In genomic region chr9:121266356-121266755, GRCh38 we compare ENCODE assay signal across 17 cellular contexts. TPM values are rescaled to one million over a fixed set of nuclear protein-coding genes. Genes with fewer than 3 reads are reported as not detected.
DNase-seq lines count a peak whose midpoint lies in the region; ATAC-seq and TF ChIP-seq lines count a peak whose summit lies in the region.
"Had no signal": no experiment of that assay in that cellular context is flagged by ENCODE, and none has a peak within 500 bp of the region (broad histone marks: within the 10 kb centered on the region; RNA-seq: fewer than 3 reads in every experiment).

No MANE protein-coding gene starts in this region.

- H3K27ac Mint-ChIP-seq in CD4-positive, CD25-positive, alpha-beta regulatory T cell = no peak overlapping the region
- no peak overlapping the region for H3K27ac Mint-ChIP-seq in progenitor cell of endocrine pancreas
- no peak overlapping the region for H3K27ac Mint-ChIP-seq in effector memory CD8-positive, alpha-beta T cell

- POLR2A ChIA-PET in Panc1 (lab: Charles Lee) = no interaction called here

- intact Hi-C loops in Panc1 (cut with micrococcal nuclease; ENCODE audit: unreplicated experiment) = no loop called here

- DNase-seq in CD4-positive, CD25-positive, alpha-beta regulatory T cell = no peak
- DNase-seq in Panc1 (ENCODE audit: low read depth, low spot score) = no peak
- DNase-seq in progenitor cell of endocrine pancreas (ENCODE audit: low spot score, unreplicated experiment) = no peak
- DNase-seq in G401 (ENCODE audit: low spot score) = no peak
- no peak for DNase-seq in retina
- no peak for DNase-seq in effector memory CD8-positive, alpha-beta T cell
- no peak for DNase-seq in NCI-H1417 (lab: John Stamatoyannopoulos, UW)
- DNase-seq: DND-41; erythroblast; NCI-H748 treated with DMSO at 0.1 percent for 48 hours; OCI-M1; SJCRH30; stimulated activated CD4-positive, alpha-beta T cell treated with anti-CD3 and anti-CD28 coated beads, Interleukin-4, amount 100 ng/mL, for 4 hours; T-helper 9 cell had no signal

- in situ Hi-C loops in Panc1 (cut with HindIII; ENCODE audit: low pct_unique_long_range_greater_than_20kb, low sequenced_read_pairs) = no loop called here
- in situ Hi-C loops in G401 (cut with HindIII; ENCODE audit: low sequenced_read_pairs) = no loop called here

- peaks cover 2% of the 10 kb centered on the region for H3K27me3 ChIP-seq in CD4-positive, CD25-positive, alpha-beta regulatory T cell (ENCODE audit: control insufficient read depth, insufficient read depth, low read length)
- H3K27me3 ChIP-seq in Panc1 (ENCODE audit: control insufficient read depth, insufficient read depth, low read length) (no peaks in the 10 kb centered on the region), layer of hippocampus (ENCODE audit: control insufficient read depth, insufficient read depth, low read length) (no peaks in the 10 kb centered on the region)
- H3K27me3 ChIP-seq: SJCRH30 had no signal

- CTCF ChIA-PET in Panc1 (lab: Charles Lee) = no interaction called here

- no TSS peak for BruUV-seq in Panc1 (replicated peaks; lab: Mats Ljungman, UMichigan)

- peaks cover 14% of the 10 kb centered on the region for H3K27me3 Mint-ChIP-seq in CD4-positive, CD25-positive, alpha-beta regulatory T cell
- H3K27me3 Mint-ChIP-seq in progenitor cell of endocrine pancreas = peaks cover 63% of the 10 kb centered on the region
- no peaks in the 10 kb centered on the region for H3K27me3 Mint-ChIP-seq in effector memory CD8-positive, alpha-beta T cell

- no peak for TF ChIP-seq CTCF in Panc1 (IDR thresholded peaks at IDR 0.05)
- TF ChIP-seq CTCF in progenitor cell of endocrine pancreas (IDR thresholded peaks at IDR 0.05; ENCODE audit: unreplicated experiment) = no peak

- H3K9me3 Mint-ChIP-seq in CD4-positive, CD25-positive, alpha-beta regulatory T cell = peaks cover 0 to 2% (median 0%) of the 10 kb centered on the region in 7 donors
- H3K9me3 Mint-ChIP-seq in progenitor cell of endocrine pancreas (ENCODE audit: low read depth) = no peaks in the 10 kb centered on the region
- no peaks in the 10 kb centered on the region for H3K9me3 Mint-ChIP-seq in effector memory CD8-positive, alpha-beta T cell

- H3K36me3 ChIP-seq in CD4-positive, CD25-positive, alpha-beta regulatory T cell (ENCODE audit: control insufficient read depth, insufficient read depth, low read length) = no peaks in the 10 kb centered on the region
- no peaks in the 10 kb centered on the region; the same call in 1 of the 2 replicates for H3K36me3 ChIP-seq in Panc1 (ENCODE audit: control insufficient read depth, insufficient read depth, low read length)
- H3K36me3 ChIP-seq: SJCRH30 had no signal

- H3K4me1 Mint-ChIP-seq in CD4-positive, CD25-positive, alpha-beta regulatory T cell = peaks cover 4 to 16% (median 5%) of the 10 kb centered on the region in 4 donors
- peaks cover 17% of the 10 kb centered on the region for H3K4me1 Mint-ChIP-seq in progenitor cell of endocrine pancreas (ENCODE audit: low read depth)
- H3K4me1 Mint-ChIP-seq in effector memory CD8-positive, alpha-beta T cell (ENCODE audit: low read depth in 2 of 2) = peaks cover 10% of the 10 kb centered on the region in 2 donors

- no peak for ATAC-seq in CD4-positive, CD25-positive, alpha-beta regulatory T cell (ENCODE audit: low read depth in 2 of 2)
- ATAC-seq in Panc1 = no peak
- ATAC-seq in effector memory CD8-positive, alpha-beta T cell (replicated peaks) = no peak
- ATAC-seq: activated CD4-positive, CD25-positive, alpha-beta regulatory T cell treated with anti-CD3 and anti-CD28 coated beads, Interleukin-2, amount 50 U/mL, for 24 hours had no signal

- peaks cover 6% of the 10 kb centered on the region for H3K36me3 Mint-ChIP-seq in CD4-positive, CD25-positive, alpha-beta regulatory T cell
- H3K36me3 Mint-ChIP-seq in progenitor cell of endocrine pancreas (ENCODE audit: insufficient read depth) = no peaks in the 10 kb centered on the region
- no peaks in the 10 kb centered on the region for H3K36me3 Mint-ChIP-seq in effector memory CD8-positive, alpha-beta T cell (ENCODE audit: insufficient read depth)

- peak overlapping the region; percentile 7 to 65 (median 50) for H3K4me3 Mint-ChIP-seq in CD4-positive, CD25-positive, alpha-beta regulatory T cell
- H3K4me3 Mint-ChIP-seq in progenitor cell of endocrine pancreas (ENCODE audit: low read depth) = peak overlapping the region; percentile 30
- H3K4me3 Mint-ChIP-seq in effector memory CD8-positive, alpha-beta T cell = peak overlapping the region in 1 of 2 donors; percentile 7

- no peak overlapping the region for H3K4me3 ChIP-seq in CD4-positive, CD25-positive, alpha-beta regulatory T cell (ENCODE audit: low read depth, low read length)
- no peak overlapping the region for H3K4me3 ChIP-seq in Panc1 (ENCODE audit: low read depth in 2 of 2, low read length in 2 of 2)
- H3K4me3 ChIP-seq: SJCRH30, smooth muscle cell had no signal

- no peaks in the 10 kb centered on the region for H3K9me3 ChIP-seq in CD4-positive, CD25-positive, alpha-beta regulatory T cell (ENCODE audit: control insufficient read depth in 2 of 2, low read length in 2 of 2)
- no peaks in the 10 kb centered on the region for H3K9me3 ChIP-seq in Panc1 (ENCODE audit: control insufficient read depth, insufficient read depth, low read depth, low read length)
- H3K9me3 ChIP-seq: SJCRH30 had no signal

- peaks cover 12% of the 10 kb centered on the region for H3K4me1 ChIP-seq in CD4-positive, CD25-positive, alpha-beta regulatory T cell (ENCODE audit: control insufficient read depth, insufficient read depth, low read length, poor library complexity, severe bottlenecking)
- peaks cover 19% of the 10 kb centered on the region for H3K4me1 ChIP-seq in Panc1 (ENCODE audit: control insufficient read depth, insufficient read depth, low read length)

- H3K27ac ChIP-seq in CD4-positive, CD25-positive, alpha-beta regulatory T cell (ENCODE audit: insufficient read depth, low read length, poor library complexity, severe bottlenecking) = no peak overlapping the region
- H3K27ac ChIP-seq in Panc1 (ENCODE audit: low read length) = peak overlapping the region; percentile 44; the same call in 1 of the 2 replicates
- H3K27ac ChIP-seq in layer of hippocampus (ENCODE audit: low read depth, low read length) = peak overlapping the region; percentile 95
- H3K27ac ChIP-seq: SJCRH30 had no signal

RNA-seq across cellular contexts. Expression of gene GSN, which starts 1.6 kb away (rescaled TPM):
- 12.1 TPM for total RNA-seq in CD4-positive, CD25-positive, alpha-beta regulatory T cell
- 1 to 10 TPM; 2.7 to 6.3 (median 4.9) TPM for polyA plus RNA-seq in CD4-positive, CD25-positive, alpha-beta regulatory T cell
- total RNA-seq in Panc1 (2021; ENCODE audit: unreplicated experiment) = 278 TPM
- 483 TPM for polyA plus RNA-seq in Panc1 (2012; ENCODE audit: insufficient read length)
- total RNA-seq in progenitor cell of endocrine pancreas = 35.0 and 41.4 TPM in 2 replicates
- 333 and 366 TPM in 2 replicates for total RNA-seq in G401 (2014; rRNA removed; shearing (Covaris generic))
